ENCODE assay signal across 23 cellular contexts in genomic region chr1:75396745-75397144, GRCh38.
"Had no signal": no experiment of that assay in that cellular context is flagged by ENCODE, and none has a peak within 500 bp of the region (broad histone marks: within the 10 kb centered on the region; RNA-seq: fewer than 3 reads in every experiment).

No MANE protein-coding gene starts in this region.

- H3K79me2 ChIP-seq: hepatocyte had no signal

- H2AFZ ChIP-seq: hepatocyte, neural progenitor cell had no signal

- H3K9ac ChIP-seq: neural progenitor cell had no signal

- H3K36me3 ChIP-seq: adrenal gland, gastroesophageal sphincter, neural progenitor cell, tibial nerve had no signal

- H3K27ac ChIP-seq: adrenal gland, body of pancreas, coronary artery, dorsolateral prefrontal cortex, gastroesophageal sphincter, hepatocyte, neural progenitor cell, tibial nerve, VCaP had no signal

- H3K4me1 ChIP-seq: adrenal gland, body of pancreas, gastroesophageal sphincter, tibial nerve had no signal

- H3K27me3 ChIP-seq: adrenal gland, body of pancreas, dorsolateral prefrontal cortex, gastroesophageal sphincter, hepatocyte, neural progenitor cell, tibial nerve had no signal

- DNase-seq: activated CD4-positive, alpha-beta T cell treated with anti-CD3 and anti-CD28 coated beads for 4 hours; activated CD4-positive, alpha-beta T cell treated with anti-CD3 and anti-CD28 coated beads, Interleukin-2, amount 50 U/mL, for 48 hours; activated CD8-positive, alpha-beta memory T cell treated with anti-CD3 and anti-CD28 coated beads for 24 hours; activated effector memory CD4-positive, alpha-beta T cell treated with Interleukin-2 at 50 U/mL for 16 hours; activated naive CD4-positive, alpha-beta T cell treated with anti-CD3 and anti-CD28 coated beads for 36 hours; activated naive CD8-positive, alpha-beta T cell treated with anti-CD3 and anti-CD28 coated beads for 36 hours; adrenal gland; aorta; body of pancreas; dorsolateral prefrontal cortex; effector memory CD8-positive, alpha-beta T cell; left cardiac atrium; midbrain; naive thymus-derived CD8-positive, alpha-beta T cell; right cardiac atrium; stimulated activated naive CD4-positive, alpha-beta T cell treated with Interleukin-2 at 50 U/mL for 16 hours; T-helper 9 cell had no signal

- H3K9me3 ChIP-seq: adrenal gland, tibial nerve had no signal

- ATAC-seq: body of pancreas; effector memory CD8-positive, alpha-beta T cell; gastroesophageal sphincter; left cardiac atrium; naive thymus-derived CD8-positive, alpha-beta T cell; right cardiac atrium had no signal

- H3K4me3 ChIP-seq: adrenal gland, body of pancreas, coronary artery, dorsolateral prefrontal cortex, gastroesophageal sphincter, hepatocyte, neural progenitor cell, tibial nerve had no signal

- H3K4me2 ChIP-seq: hepatocyte, neural progenitor cell had no signal
